In the genomic region with DNA sequence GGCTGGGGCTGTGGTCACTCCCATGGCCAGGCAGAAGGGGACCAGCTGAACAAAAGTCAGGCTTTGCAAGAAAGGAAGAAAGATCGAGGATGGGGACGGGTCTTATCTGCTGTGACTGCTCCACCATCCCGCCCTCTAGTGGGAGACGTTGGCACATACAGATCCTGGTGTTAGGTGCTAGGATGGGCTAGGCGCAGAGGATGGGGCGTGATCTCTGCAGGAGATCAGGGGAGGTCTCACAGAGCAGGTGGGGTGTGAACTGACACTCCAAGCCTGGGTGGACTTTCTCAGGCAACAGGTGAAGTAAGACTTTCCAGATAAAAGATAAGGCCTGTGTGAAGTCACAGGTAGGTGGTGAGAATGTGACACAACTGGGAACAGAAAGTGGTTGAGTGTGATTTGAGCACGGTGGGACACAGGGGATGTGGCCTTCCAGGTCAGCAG, we compare ENCODE assay signal across 9 cellular contexts.
DNase-seq lines count a peak whose midpoint lies in the region; ATAC-seq and TF ChIP-seq lines count a peak whose summit lies in the region.
"Had no signal": no experiment of that assay in that cellular context is flagged by ENCODE, and none has a peak within 500 bp of the region (broad histone marks: within the 10 kb centered on the region; RNA-seq: fewer than 3 reads in every experiment).

No MANE protein-coding gene starts in this region.

- H3K4me3 ChIP-seq in WI38 (ENCODE audit: low read depth, low read length), result no peak overlapping the region
- H3K4me3 ChIP-seq: skin epidermis had no signal

- no peak overlapping the region for H3K27ac ChIP-seq in foreskin keratinocyte
- H3K27ac ChIP-seq: skin epidermis had no signal

- DNase-seq in Right ventricle myocardium superior (no peak), Right ventricle myocardium inferior (ENCODE audit: missing footprints) (no peak), foreskin keratinocyte (no peak), SIG-M5 treated with dmso at 0.1 percent for 504 hours (lab: John Stamatoyannopoulos, UW; ENCODE audit: unreplicated experiment) (no peak), dedifferentiated amniotic fluid mesenchymal stem cell (ENCODE audit: extremely low spot score) (no peak), T1000 (lab: John Stamatoyannopoulos, UW) (no peak)
- peak; percentile 47 to 66 for DNase-seq in stimulated activated CD4-positive, alpha-beta T cell treated with anti-CD3 and anti-CD28 coated beads, Interleukin-2, amount 100 ng/mL, for 24 hours

- TF ChIP-seq CTCF in WI38 (IDR thresholded peaks at IDR 0.05; ENCODE audit: low read depth, low read length), result peak; percentile 51
- peak; percentile 60 for TF ChIP-seq CTCF in foreskin keratinocyte (conservative IDR thresholded peaks at IDR 0.05)

- intact Hi-C loops in Right ventricle myocardium superior (cut with DNase I) (no loop called here), Right ventricle myocardium inferior (cut with DNase I) (no loop called here)

- H3K4me1 ChIP-seq in foreskin keratinocyte, result no peaks in the 10 kb centered on the region

- H3K27me3 ChIP-seq in foreskin keratinocyte, result peaks cover 5% of the 10 kb centered on the region

- ATAC-seq in Right ventricle myocardium superior (ENCODE audit: poor library complexity), result peak; percentile 33
- ATAC-seq in Right ventricle myocardium inferior, result no peak
- ATAC-seq in foreskin keratinocyte, result peak; percentile 50

Comparison
In these comparisons a context has a peak if more than half of its experiments do, and no peak if none do; other contexts are left out.
1. DNase-seq: peak in stimulated activated CD4-positive, alpha-beta T cell treated with anti-CD3 and anti-CD28 coated beads, Interleukin-2, amount 100 ng/mL, for 24 hours (2 of 2); none in Right ventricle myocardium superior (single experiment), Right ventricle myocardium inferior (single experiment), foreskin keratinocyte (0 of 2), SIG-M5 treated with dmso at 0.1 percent for 504 hours (single experiment), dedifferentiated amniotic fluid mesenchymal stem cell (single experiment) and T1000 (single experiment).